ENCODE assay signal across 15 cellular contexts in genomic region chr1:75423616-75424015, GRCh38.
DNase-seq lines count a peak whose midpoint lies in the region; ATAC-seq and TF ChIP-seq lines count a peak whose summit lies in the region.
"Had no signal": no experiment of that assay in that cellular context is flagged by ENCODE, and none has a peak within 500 bp of the region (broad histone marks: within the 10 kb centered on the region; RNA-seq: fewer than 3 reads in every experiment).

No MANE protein-coding gene starts in this region.

- no peaks in the 10 kb centered on the region for H3K27me3 Mint-ChIP-seq in activated CD4-positive, alpha-beta T cell treated with anti-CD3 and anti-CD28 coated beads, Interleukin-2, amount 10 ng/mL, durations not matched to agents 24 days and 14 days
- H3K27me3 Mint-ChIP-seq: activated naive CD8-positive, alpha-beta T cell had no signal

- no peaks in the 10 kb centered on the region for H3K4me1 Mint-ChIP-seq in activated CD4-positive, alpha-beta T cell treated with anti-CD3 and anti-CD28 coated beads, Interleukin-2, amount 10 ng/mL, durations not matched to agents 24 days and 14 days

- H3K27ac Mint-ChIP-seq in activated CD4-positive, alpha-beta T cell treated with anti-CD3 and anti-CD28 coated beads, Interleukin-2, amount 10 ng/mL, durations not matched to agents 24 days and 14 days, result no peak overlapping the region
- H3K27ac Mint-ChIP-seq: activated naive CD8-positive, alpha-beta T cell had no signal

- no peak for ATAC-seq in GM18511 (IDR thresholded peaks at IDR 0.05; ENCODE audit: unreplicated experiment)
- no peak for ATAC-seq in HG02870 (IDR thresholded peaks at IDR 0.05; ENCODE audit: unreplicated experiment)
- ATAC-seq: left colon had no signal

- no peaks in the 10 kb centered on the region for H3K9me3 Mint-ChIP-seq in activated CD4-positive, alpha-beta T cell treated with anti-CD3 and anti-CD28 coated beads, Interleukin-2, amount 10 ng/mL, durations not matched to agents 24 days and 14 days

- in situ Hi-C loops in G401 (cut with HindIII; ENCODE audit: low sequenced_read_pairs), result no loop called here

- H3K4me3 Mint-ChIP-seq in activated CD4-positive, alpha-beta T cell treated with anti-CD3 and anti-CD28 coated beads, Interleukin-2, amount 10 ng/mL, durations not matched to agents 24 days and 14 days, result no peak overlapping the region
- H3K4me3 Mint-ChIP-seq: activated naive CD8-positive, alpha-beta T cell had no signal

- H3K36me3 Mint-ChIP-seq in activated CD4-positive, alpha-beta T cell treated with anti-CD3 and anti-CD28 coated beads, Interleukin-2, amount 10 ng/mL, durations not matched to agents 24 days and 14 days (ENCODE audit: low read depth), result no peaks in the 10 kb centered on the region
- H3K36me3 Mint-ChIP-seq: activated naive CD8-positive, alpha-beta T cell had no signal

- intact Hi-C loops in activated CD4-positive, alpha-beta T cell treated with anti-CD3 and anti-CD28 coated beads, Interleukin-2, amount 10 ng/mL, durations not matched to agents 24 days and 14 days (cut with micrococcal nuclease), result no loop called here

- DNase-seq in NCI-H128 (lab: John Stamatoyannopoulos, UW; ENCODE audit: unreplicated experiment) (peak; percentile 45), OCI-M1 (lab: John Stamatoyannopoulos, UW) (peak; percentile 3), islet precursor cell (peak; percentile 61), G401 (ENCODE audit: low spot score) (no peak)
- no peak for DNase-seq in activated CD4-positive, alpha-beta T cell treated with anti-CD3 and anti-CD28 coated beads, Interleukin-2, amount 10 ng/mL, durations not matched to agents 24 days and 14 days
- DNase-seq: DMS79; head of caudate nucleus; left colon; NCI-H1048; stimulated activated CD4-positive, alpha-beta T cell treated with anti-CD3 and anti-CD28 coated beads, Interleukin-4, amount 100 ng/mL, for 1 hour; upper lobe of left lung had no signal

- peak; percentile 21 for TF ChIP-seq CTCF in GM12873 (IDR thresholded peaks at IDR 0.05; ENCODE audit: insufficient read depth, low read depth, low read length, missing control alignments)

Comparison
In these comparisons a context has a peak if more than half of its experiments do, and no peak if none do; other contexts are left out.
1. DNase-seq: peak in NCI-H128 (single experiment), OCI-M1 (single experiment) and islet precursor cell (single experiment); none in activated CD4-positive, alpha-beta T cell treated with anti-CD3 and anti-CD28 coated beads, Interleukin-2, amount 10 ng/mL, durations not matched to agents 24 days and 14 days (single experiment) and G401 (single experiment).